In genomic region chr11:13861411-13861810, GRCh38 we compare ENCODE assay signal across 18 cellular contexts.
A peak's percentile ranks its signal among the peaks of the same experiment; 100 is the strongest.
DNase-seq lines count a peak whose midpoint lies in the region; ATAC-seq and TF ChIP-seq lines count a peak whose summit lies in the region.
"Had no signal": no experiment of that assay in that cellular context is flagged by ENCODE, and none has a peak within 500 bp of the region (broad histone marks: within the 10 kb centered on the region; RNA-seq: fewer than 3 reads in every experiment).

No MANE protein-coding gene starts in this region.

- DNase-seq in DMS53 (lab: John Stamatoyannopoulos, UW) (peak; percentile 37), DMS53 treated with DMSO at 0.1 percent for 48 hours (lab: John Stamatoyannopoulos, UW; ENCODE audit: unreplicated experiment) (no peak), NCI-H2029 treated with DMSO at 0.1 percent for 48 hours (lab: John Stamatoyannopoulos, UW) (peak; percentile 59), pons (ENCODE audit: low spot score) (no peak), NCI-H524 (lab: John Stamatoyannopoulos, UW) (no peak), CD14-positive monocyte (ENCODE audit: low spot score) (no peak)
- DNase-seq: activated gamma-delta T cell; brain microvascular endothelial cell; head of caudate nucleus; immature natural killer cell; mammary epithelial cell; NCI-H187 treated with DMSO at 0.1 percent for 48 hours; NCI-H510A treated with DMSO at 0.1 percent for 48 hours; stimulated activated naive CD4-positive, alpha-beta T cell treated with Interleukin-2 at 50 U/mL for 16 hours had no signal

- no peaks in the 10 kb centered on the region for H3K36me3 Mint-ChIP-seq in CD14-positive monocyte
- H3K36me3 Mint-ChIP-seq: immature natural killer cell had no signal

- no peak for TF ChIP-seq CTCF in CD14-positive monocyte (IDR thresholded peaks at IDR 0.05)

- H3K27me3 Mint-ChIP-seq in CD14-positive monocyte (ENCODE audit: low read depth in 3 of 3): peaks cover 0 to 3% (median 0%) of the 10 kb centered on the region in 3 donors

- H3K9me3 Mint-ChIP-seq in CD14-positive monocyte: peaks cover 0 to 11% (median 0%) of the 10 kb centered on the region in 7 donors

- H3K27ac Mint-ChIP-seq in CD14-positive monocyte: no peak overlapping the region
- H3K27ac Mint-ChIP-seq: immature natural killer cell, nephron had no signal

- no peak overlapping the region for H3K4me3 Mint-ChIP-seq in CD14-positive monocyte
- H3K4me3 Mint-ChIP-seq: nephron had no signal

- intact Hi-C loops in CD14-positive monocyte (cut with micrococcal nuclease): no loop called here

- no peaks in the 10 kb centered on the region for H3K4me1 Mint-ChIP-seq in CD14-positive monocyte
- H3K4me1 Mint-ChIP-seq: immature natural killer cell, nephron had no signal

- ATAC-seq in GM19467 (IDR thresholded peaks at IDR 0.05; ENCODE audit: unreplicated experiment) (peak; percentile 80), esophagus mucosa (peak; percentile 69)
- ATAC-seq: SK-N-SH treated with all-trans-retinoic acid at 6 μM for 48 hours had no signal

Comparison
In these comparisons a context has a peak if more than half of its experiments do, and no peak if none do; other contexts are left out.
1. DNase-seq: peak in DMS53 (single experiment) and NCI-H2029 treated with DMSO at 0.1 percent for 48 hours (single experiment); none in DMS53 treated with DMSO at 0.1 percent for 48 hours (single experiment), pons (single experiment), NCI-H524 (0 of 2) and CD14-positive monocyte (single experiment).